14 cellular contexts compared by ENCODE assay signal in genomic region chr1:28392027-28392652, GRCh38. TPM values are rescaled to one million over a fixed set of nuclear protein-coding genes. Genes with fewer than 3 reads are reported as not detected.
A peak's percentile ranks its signal among the peaks of the same experiment; 100 is the strongest.
DNase-seq lines count a peak whose midpoint lies in the region; ATAC-seq lines count a peak whose summit lies in the region.
"Had no signal": no experiment of that assay in that cellular context is flagged by ENCODE, and none has a peak within 500 bp of the region (broad histone marks: within the 10 kb centered on the region; RNA-seq: fewer than 3 reads in every experiment).

No MANE protein-coding gene starts in this region.

- H3K4me1 ChIP-seq in SJSA1 (replicated peaks), result peaks cover 19% of the 10 kb centered on the region
- H3K4me1 ChIP-seq: pancreas had no signal

- H3K27ac Mint-ChIP-seq in stimulated activated naive CD8-positive, alpha-beta T cell treated with anti-CD3 and anti-CD28 coated beads, Interleukin-15, Interleukin-2, amounts not matched to agents 100 ng/mL and 50 ng/mL, for 24 hours, result peak overlapping the region; percentile 7
- H3K27ac Mint-ChIP-seq: activated CD8-positive, alpha-beta memory T cell treated with anti-CD3 and anti-CD28 coated beads, Interleukin-2, amount 10 ng/mL, durations not matched to agents 7 days and 5 days had no signal

- H3K4me1 Mint-ChIP-seq in stimulated activated naive CD8-positive, alpha-beta T cell treated with anti-CD3 and anti-CD28 coated beads, Interleukin-15, Interleukin-2, amounts not matched to agents 100 ng/mL and 50 ng/mL, for 24 hours (ENCODE audit: low read depth), result peaks cover 18% of the 10 kb centered on the region

- DNase-seq in stimulated activated naive CD8-positive, alpha-beta T cell treated with anti-CD3 and anti-CD28 coated beads, Interleukin-15, Interleukin-2, amounts not matched to agents 100 U/mL and 50 U/mL, for 24 hours, result no peak
- DNase-seq in SJSA1 (ENCODE audit: low read depth in 1 of 2, low spot score in 2 of 2) (peak; percentile 56 to 70), fibroblast of the conjunctiva (ENCODE audit: low read depth) (peak; percentile 82), GM19240 (ENCODE audit: insufficient read length, low spot score) (no peak), COLO668 (lab: John Stamatoyannopoulos, UW; ENCODE audit: unreplicated experiment) (no peak), KBM-7 (no peak)
- DNase-seq: activated CD8-positive, alpha-beta memory T cell treated with anti-CD3 and anti-CD28 coated beads, Interleukin-2, amount 10 ng/mL, durations not matched to agents 7 days and 5 days; NCI-H1417; pancreas; SHP77 treated with DMSO at 0.1 percent for 48 hours had no signal

- H3K27ac ChIP-seq in SJSA1, result peak overlapping the region; percentile 56
- H3K27ac ChIP-seq: BLaER1 treated with 17β-estradiol and CSF1 and Interleukin-3, amounts not matched to agents 10 nM and 100 nM; pancreas had no signal

- no peaks in the 10 kb centered on the region for H3K27me3 Mint-ChIP-seq in stimulated activated naive CD8-positive, alpha-beta T cell treated with anti-CD3 and anti-CD28 coated beads, Interleukin-15, Interleukin-2, amounts not matched to agents 100 ng/mL and 50 ng/mL, for 24 hours
- H3K27me3 Mint-ChIP-seq: activated CD8-positive, alpha-beta memory T cell treated with anti-CD3 and anti-CD28 coated beads, Interleukin-2, amount 10 ng/mL, durations not matched to agents 7 days and 5 days; central memory CD8-positive, alpha-beta T cell had no signal

- H3K9me3 ChIP-seq in SJSA1 (replicated peaks), result 0 out of 2 replicates have a peak, but pooled peaks cover 3% of the 10 kb centered on the region
- H3K9me3 ChIP-seq: pancreas had no signal

- ATAC-seq in stimulated activated naive CD8-positive, alpha-beta T cell treated with anti-CD3 and anti-CD28 coated beads, Interleukin-15, Interleukin-2, amounts not matched to agents 100 U/mL and 50 U/mL, for 24 hours, result no peak
- ATAC-seq in HG03521 (IDR thresholded peaks at IDR 0.05; ENCODE audit: unreplicated experiment), result no peak
- ATAC-seq: activated CD8-positive, alpha-beta memory T cell treated with anti-CD3 and anti-CD28 coated beads, Interleukin-2, amount 10 ng/mL, durations not matched to agents 7 days and 5 days had no signal

- no peaks in the 10 kb centered on the region for H3K27me3 ChIP-seq in SJSA1 (replicated peaks)
- H3K27me3 ChIP-seq: BLaER1 treated with 17β-estradiol and CSF1 and Interleukin-3, amounts not matched to agents 10 nM and 100 nM; pancreas had no signal

- H3K36me3 ChIP-seq in SJSA1, result peaks cover 3% of the 10 kb centered on the region; the same call in 1 of the 2 replicates
- H3K36me3 ChIP-seq: pancreas had no signal

- H3K36me3 Mint-ChIP-seq in stimulated activated naive CD8-positive, alpha-beta T cell treated with anti-CD3 and anti-CD28 coated beads, Interleukin-15, Interleukin-2, amounts not matched to agents 100 ng/mL and 50 ng/mL, for 24 hours (ENCODE audit: low read depth), result peaks cover 5% of the 10 kb centered on the region

- no peak overlapping the region for H3K4me3 Mint-ChIP-seq in stimulated activated naive CD8-positive, alpha-beta T cell treated with anti-CD3 and anti-CD28 coated beads, Interleukin-15, Interleukin-2, amounts not matched to agents 100 ng/mL and 50 ng/mL, for 24 hours
- H3K4me3 Mint-ChIP-seq: activated CD8-positive, alpha-beta memory T cell treated with anti-CD3 and anti-CD28 coated beads, Interleukin-2, amount 10 ng/mL, durations not matched to agents 7 days and 5 days; central memory CD8-positive, alpha-beta T cell had no signal

- no peak overlapping the region for H3K4me3 ChIP-seq in SJSA1
- H3K4me3 ChIP-seq: BLaER1 treated with 17β-estradiol and CSF1 and Interleukin-3, amounts not matched to agents 10 nM and 100 nM; pancreas had no signal

- no peaks in the 10 kb centered on the region for H3K9me3 Mint-ChIP-seq in stimulated activated naive CD8-positive, alpha-beta T cell treated with anti-CD3 and anti-CD28 coated beads, Interleukin-15, Interleukin-2, amounts not matched to agents 100 ng/mL and 50 ng/mL, for 24 hours
- H3K9me3 Mint-ChIP-seq: central memory CD8-positive, alpha-beta T cell had no signal

- in situ Hi-C loops in KBM-7 (cut with MboI; ENCODE audit: low pct_unique_long_range_greater_than_20kb, low sequenced_read_pairs), result no loop called here

RNA-seq across cellular contexts. Expression of gene PHACTR4, which starts 22.6 kb away (rescaled TPM):
- total RNA-seq in SJSA1 (2014; rRNA removed; shearing (Covaris generic)), result 9.7 and 13.9 TPM in 2 replicates

Comparison
In these comparisons a context has a peak if more than half of its experiments do, and no peak if none do; other contexts are left out.
1. DNase-seq: peak in SJSA1 (2 of 2) and fibroblast of the conjunctiva (single experiment); none in stimulated activated naive CD8-positive, alpha-beta T cell treated with anti-CD3 and anti-CD28 coated beads, Interleukin-15, Interleukin-2, amounts not matched to agents 100 U/mL and 50 U/mL, for 24 hours (single experiment), GM19240 (single experiment), COLO668 (single experiment) and KBM-7 (single experiment).